19 cellular contexts compared by ENCODE assay signal in genomic region chr9:93234600-93234999, GRCh38. TPM values are rescaled to one million over a fixed set of nuclear protein-coding genes. Genes with fewer than 3 reads are reported as not detected.
"Had no signal": no experiment of that assay in that cellular context is flagged by ENCODE, and none has a peak within 500 bp of the region (broad histone marks: within the 10 kb centered on the region; RNA-seq: fewer than 3 reads in every experiment).

No MANE protein-coding gene starts in this region.

- DNase-seq: effector memory CD4-positive, alpha-beta T cell; islet precursor cell; mammary epithelial cell; naive thymus-derived CD8-positive, alpha-beta T cell; retina; sigmoid colon; stimulated activated CD4-positive, alpha-beta T cell treated with anti-CD3 and anti-CD28 coated beads, Interleukin-12 subunit alpha, Interleukin-12 subunit beta, amount 100 ng/mL, for 4 hours; tibial artery; upper lobe of right lung had no signal

- ATAC-seq: esophagus mucosa; naive thymus-derived CD8-positive, alpha-beta T cell; pancreas; upper lobe of right lung had no signal

- H3K4me3 Mint-ChIP-seq: central memory CD8-positive, alpha-beta T cell; naive thymus-derived CD8-positive, alpha-beta T cell; neural crest cell; stimulated activated naive CD8-positive, alpha-beta T cell treated with anti-CD3 and anti-CD28 coated beads, Interleukin-15, Interleukin-2, amounts not matched to agents 100 ng/mL and 50 ng/mL, for 24 hours had no signal

- H3K27me3 ChIP-seq: pancreas, sigmoid colon, vagina had no signal

- H3K9me3 Mint-ChIP-seq: neural crest cell; stimulated activated naive CD8-positive, alpha-beta T cell treated with anti-CD3 and anti-CD28 coated beads, Interleukin-15, Interleukin-2, amounts not matched to agents 100 ng/mL and 50 ng/mL, for 24 hours had no signal

- H3K36me3 ChIP-seq: tibial artery, upper lobe of right lung, vagina had no signal

- H3K4me3 ChIP-seq: pancreas, sigmoid colon, skin epidermis, tibial artery, upper lobe of right lung, vagina had no signal

- H3K4me1 Mint-ChIP-seq: neural crest cell had no signal

- H3K4me1 ChIP-seq: upper lobe of right lung had no signal

- H3K27me3 Mint-ChIP-seq: progenitor cell of endocrine pancreas had no signal

- FAIRE-seq: frontal cortex, pancreas had no signal

- H3K27ac Mint-ChIP-seq: progenitor cell of endocrine pancreas; stimulated activated naive CD8-positive, alpha-beta T cell treated with anti-CD3 and anti-CD28 coated beads, Interleukin-15, Interleukin-2, amounts not matched to agents 100 ng/mL and 50 ng/mL, for 24 hours had no signal

- H3K9me3 ChIP-seq: pancreas, sigmoid colon, tibial artery, upper lobe of right lung, vagina had no signal

- H3K27ac ChIP-seq: pancreas, sigmoid colon, skin epidermis, tibial artery, upper lobe of right lung, vagina had no signal

RNA-seq across cellular contexts. Expression of gene WNK2, which starts 50.7 kb away (rescaled TPM):
- total RNA-seq: fibroblast of lung had no signal
- polyA plus RNA-seq: fibroblast of lung; naive thymus-derived CD8-positive, alpha-beta T cell had no signal
